In genomic region chr12:53982616-53983579, GRCh38 we compare ENCODE assay signal across 24 cellular contexts. TPM values are rescaled to one million over a fixed set of nuclear protein-coding genes. Genes with fewer than 3 reads are reported as not detected.
DNase-seq lines count a peak whose midpoint lies in the region; ATAC-seq, FAIRE-seq and TF ChIP-seq lines count a peak whose summit lies in the region.
"Had no signal": no experiment of that assay in that cellular context is flagged by ENCODE, and none has a peak within 500 bp of the region (broad histone marks: within the 10 kb centered on the region; RNA-seq: fewer than 3 reads in every experiment).

No MANE protein-coding gene starts in this region.

- CTCF ChIA-PET in A673 (lab: Charles Lee), result interaction anchor here (0.5 kb wide), 1 partner anchor 209 kb away, joined by 4 read pairs; no protein-coding TSS in a partner anchor
- CTCF ChIA-PET in CD8-positive, alpha-beta memory T cell (lab: Charles Lee), result no interaction called here

- no peak for FAIRE-seq in astrocyte (lab: Jason Lieb, UNC)
- FAIRE-seq: GM12891, islet of Langerhans had no signal

- ATAC-seq in naive B cell (ENCODE audit: low read depth in 2 of 2) (no peak), HG02938 (IDR thresholded peaks at IDR 0.05; ENCODE audit: unreplicated experiment) (no peak), HG03469 (IDR thresholded peaks at IDR 0.05; ENCODE audit: unreplicated experiment) (no peak)
- ATAC-seq: activated naive CD8-positive, alpha-beta T cell treated with anti-CD3 and anti-CD28 coated beads, Interleukin-2, amount 50 U/mL, for 24 hours; esophagus mucosa; heart left ventricle; right lobe of liver had no signal

- POLR2A ChIA-PET in A673 (lab: Charles Lee; ENCODE audit: low non-redundant PET), result no interaction called here
- POLR2A ChIA-PET in CD8-positive, alpha-beta memory T cell (lab: Charles Lee), result no interaction called here

- H3K9ac ChIP-seq in astrocyte (ENCODE audit: low read length), result no peak overlapping the region

- TF ChIP-seq CTCF in A673 (conservative IDR thresholded peaks at IDR 0.05; ENCODE audit: low read depth, low read length), result no peak
- no peak for TF ChIP-seq CTCF in astrocyte (IDR thresholded peaks at IDR 0.05; ENCODE audit: insufficient read depth, low read depth, low read length)
- TF ChIP-seq CTCF in CD14-positive monocyte (IDR thresholded peaks at IDR 0.05), result no peak

- H4K20me1 ChIP-seq in astrocyte (ENCODE audit: insufficient read depth, low read length), result no peaks in the 10 kb centered on the region

- H3K4me3 ChIP-seq in A673 (ENCODE audit: low read depth, low read length, poor library complexity, severe bottlenecking), result no peak overlapping the region
- H3K4me3 ChIP-seq in CD8-positive, alpha-beta memory T cell (ENCODE audit: low read length), result no peak overlapping the region
- no peak overlapping the region for H3K4me3 ChIP-seq in astrocyte (ENCODE audit: insufficient read depth, low read depth, low read length)
- H3K4me3 ChIP-seq: dorsolateral prefrontal cortex, heart left ventricle, right lobe of liver had no signal

- peaks cover 0 to 11% (median 0%) of the 10 kb centered on the region in 5 donors for H3K9me3 Mint-ChIP-seq in CD8-positive, alpha-beta memory T cell
- H3K9me3 Mint-ChIP-seq in astrocyte (ENCODE audit: unreplicated experiment) (peaks cover 22% of the 10 kb centered on the region), naive B cell (peaks cover 0 to 30% (median 10%) of the 10 kb centered on the region in 7 donors), CD14-positive monocyte (peaks cover 17 to 79% (median 66%) of the 10 kb centered on the region in 7 donors)
- H3K9me3 Mint-ChIP-seq: activated naive CD8-positive, alpha-beta T cell treated with anti-CD3 and anti-CD28 coated beads, Interleukin-2, amount 50 U/mL, for 24 hours; activated T-cell treated with anti-CD3 and anti-CD28 coated beads, Interleukin-2, amount 50 U/mL, for 24 hours; mesothelial cell of epicardium had no signal

- H3K4me2 ChIP-seq in astrocyte (ENCODE audit: low read length), result no peak overlapping the region

- H3K36me3 Mint-ChIP-seq in CD8-positive, alpha-beta memory T cell, result no peaks in the 10 kb centered on the region
- H3K36me3 Mint-ChIP-seq in astrocyte (ENCODE audit: low read depth, unreplicated experiment), result no peaks in the 10 kb centered on the region
- peaks cover 0 to 25% of the 10 kb centered on the region in 2 donors for H3K36me3 Mint-ChIP-seq in naive B cell
- H3K36me3 Mint-ChIP-seq in CD14-positive monocyte, result peaks cover 12 to 25% of the 10 kb centered on the region in 2 donors

- H3K27ac ChIP-seq in A673 (ENCODE audit: low read depth, low read length, poor library complexity, severe bottlenecking), result peak overlapping the region; percentile 64
- no peak overlapping the region for H3K27ac ChIP-seq in CD8-positive, alpha-beta memory T cell (ENCODE audit: low read depth, low read length)
- no peak overlapping the region for H3K27ac ChIP-seq in astrocyte (ENCODE audit: low read depth, low read length)
- H3K27ac ChIP-seq: dorsolateral prefrontal cortex, heart left ventricle, right lobe of liver had no signal

- DNase-seq in A673 (ENCODE audit: low spot score), result no peak
- no peak for DNase-seq in CD8-positive, alpha-beta memory T cell
- no peak for DNase-seq in astrocyte (ENCODE audit: low read depth)
- DNase-seq in naive B cell, result no peak
- DNase-seq in CD14-positive monocyte (ENCODE audit: low spot score), result no peak
- no peak for DNase-seq in GDM1 (lab: John Stamatoyannopoulos, UW)
- DNase-seq: activated CD4-positive, alpha-beta T cell treated with anti-CD3 and anti-CD28 coated beads for 48 hours; activated naive CD8-positive, alpha-beta T cell treated with anti-CD3 and anti-CD28 coated beads, Interleukin-2, amount 50 U/mL, for 24 hours; activated T-cell treated with anti-CD3 and anti-CD28 coated beads, Interleukin-2, amount 50 U/mL, for 24 hours; dorsolateral prefrontal cortex; GF-D8; heart left ventricle; NCI-H187; occipital lobe; SHP77; stimulated activated CD4-positive, alpha-beta T cell treated with anti-CD3 and anti-CD28 coated beads, Interleukin-2, amount 100 ng/mL, for 24 hours; T1000 had no signal

- H2AFZ ChIP-seq in astrocyte (ENCODE audit: low read depth, low read length), result no peak overlapping the region

- no peaks in the 10 kb centered on the region for H3K36me3 ChIP-seq in A673 (ENCODE audit: insufficient read depth, low read length, poor library complexity, severe bottlenecking)
- no peaks in the 10 kb centered on the region for H3K36me3 ChIP-seq in CD8-positive, alpha-beta memory T cell (ENCODE audit: insufficient read depth, low read length)
- H3K36me3 ChIP-seq in astrocyte (ENCODE audit: insufficient read depth, low read length), result no peaks in the 10 kb centered on the region
- H3K36me3 ChIP-seq: heart left ventricle, right lobe of liver had no signal

- H3K4me1 Mint-ChIP-seq in CD8-positive, alpha-beta memory T cell, result peaks cover 25 to 37% (median 26%) of the 10 kb centered on the region in 3 donors
- no peaks in the 10 kb centered on the region for H3K4me1 Mint-ChIP-seq in astrocyte (ENCODE audit: low read depth, unreplicated experiment)
- peaks cover 10 to 32% (median 22%) of the 10 kb centered on the region in 3 donors for H3K4me1 Mint-ChIP-seq in naive B cell
- peaks cover 32% of the 10 kb centered on the region for H3K4me1 Mint-ChIP-seq in CD14-positive monocyte

- intact Hi-C loops in A673 (cut with micrococcal nuclease; ENCODE audit: unreplicated experiment) (loop anchor here (5.0 to 10.0 kb wide), 3 partner anchors 216 to 392 kb away; no protein-coding TSS in a partner anchor), CD14-positive monocyte (cut with micrococcal nuclease) (loop anchor here in 1 of 2 donors (10.0 kb wide), 1 partner anchor 288 kb away; no protein-coding TSS in a partner anchor)

- BruUV-seq in A673 (replicated peaks; lab: Mats Ljungman, UMichigan), result no TSS peak

- H3K27ac Mint-ChIP-seq in CD8-positive, alpha-beta memory T cell, result peak overlapping the region in 3 of 8 donors; percentile 54 to 77 (median 62)
- H3K27ac Mint-ChIP-seq in astrocyte (ENCODE audit: unreplicated experiment) (peak overlapping the region; percentile 58), naive B cell (peak overlapping the region in 4 of 6 donors; percentile 28 to 96 (median 80)), CD14-positive monocyte (no peak overlapping the region)
- H3K27ac Mint-ChIP-seq: activated naive CD8-positive, alpha-beta T cell treated with anti-CD3 and anti-CD28 coated beads, Interleukin-2, amount 50 U/mL, for 24 hours; mesothelial cell of epicardium had no signal

- H3K27me3 Mint-ChIP-seq in CD8-positive, alpha-beta memory T cell, result peaks cover 88 to 94% of the 10 kb centered on the region in 2 donors
- H3K27me3 Mint-ChIP-seq in astrocyte (ENCODE audit: low read depth, unreplicated experiment) (peaks cover 85% of the 10 kb centered on the region), naive B cell (peaks cover 73 to 93% (median 93%) of the 10 kb centered on the region in 3 donors), CD14-positive monocyte (ENCODE audit: low read depth in 3 of 3) (peaks cover 98 to 100% (median 100%) of the 10 kb centered on the region in 3 donors)

- peak overlapping the region in 5 of 7 donors; percentile 6 to 72 (median 21) for H3K4me3 Mint-ChIP-seq in CD8-positive, alpha-beta memory T cell
- H3K4me3 Mint-ChIP-seq in astrocyte (ENCODE audit: unreplicated experiment), result no peak overlapping the region
- H3K4me3 Mint-ChIP-seq in naive B cell, result peak overlapping the region in 4 of 8 donors; percentile 18 to 68 (median 54)
- peak overlapping the region in 1 of 2 donors; percentile 89 for H3K4me3 Mint-ChIP-seq in CD14-positive monocyte
- H3K4me3 Mint-ChIP-seq: activated naive CD8-positive, alpha-beta T cell treated with anti-CD3 and anti-CD28 coated beads, Interleukin-2, amount 50 U/mL, for 24 hours; activated T-cell treated with anti-CD3 and anti-CD28 coated beads, Interleukin-2, amount 50 U/mL, for 24 hours; mesothelial cell of epicardium had no signal

- H3K9me3 ChIP-seq in A673 (ENCODE audit: low read depth, low read length, poor library complexity, severe bottlenecking) (no peaks in the 10 kb centered on the region), astrocyte (ENCODE audit: insufficient read depth, low read depth, low read length) (no peaks in the 10 kb centered on the region)
- H3K9me3 ChIP-seq in CD8-positive, alpha-beta memory T cell (ENCODE audit: low read length), result no peaks in the 10 kb centered on the region
- H3K9me3 ChIP-seq: heart left ventricle, right lobe of liver had no signal

- H3K4me1 ChIP-seq in A673 (ENCODE audit: insufficient read depth, low read length, poor library complexity, severe bottlenecking) (peaks cover 42% of the 10 kb centered on the region), astrocyte (ENCODE audit: insufficient read depth, low read length) (no peaks in the 10 kb centered on the region)
- peaks cover 16% of the 10 kb centered on the region for H3K4me1 ChIP-seq in CD8-positive, alpha-beta memory T cell (ENCODE audit: insufficient read depth, low read length)

- H3K27me3 ChIP-seq in A673 (replicated peaks; ENCODE audit: insufficient read depth, low read depth, low read length, poor library complexity) (no peaks in the 10 kb centered on the region), astrocyte (ENCODE audit: insufficient read depth, low read length) (peaks cover 90% of the 10 kb centered on the region)
- H3K27me3 ChIP-seq in CD8-positive, alpha-beta memory T cell (ENCODE audit: insufficient read depth, low read length, poor library complexity, severe bottlenecking), result peaks cover 87% of the 10 kb centered on the region

- H3K79me2 ChIP-seq in astrocyte (ENCODE audit: insufficient read depth, low read length), result no peaks in the 10 kb centered on the region

RNA-seq across cellular contexts. Expression of gene HOXC10, which starts 2.0 kb away (rescaled TPM):
- total RNA-seq in A673 (2021) (27.8 and 30.4 TPM in 2 replicates), astrocyte (not detected in 2 replicates)
- total RNA-seq in CD8-positive, alpha-beta memory T cell, result not detected
- polyA plus RNA-seq in CD8-positive, alpha-beta memory T cell, result not detected
- polyA plus RNA-seq in naive B cell (ENCODE audit: low read depth in 6 of 6) (not detected), CD14-positive monocyte (not detected)
- total RNA-seq: heart left ventricle, occipital lobe, right lobe of liver had no signal
- polyA plus RNA-seq: heart left ventricle had no signal

RNA-seq across cellular contexts. Expression of gene HOTAIR, which starts 8.1 kb away (rescaled TPM):
- 5.4 and 5.5 TPM in 2 replicates for total RNA-seq in A673 (2021)
- total RNA-seq in CD8-positive, alpha-beta memory T cell, result not detected
- not detected for polyA plus RNA-seq in CD8-positive, alpha-beta memory T cell
- not detected in 2 replicates for total RNA-seq in astrocyte
- not detected for polyA plus RNA-seq in naive B cell (ENCODE audit: low read depth in 6 of 6)
- polyA plus RNA-seq in CD14-positive monocyte, result not detected
- total RNA-seq: dorsolateral prefrontal cortex, esophagus mucosa, heart left ventricle, occipital lobe, right lobe of liver had no signal
- polyA plus RNA-seq: heart left ventricle had no signal

RNA-seq across cellular contexts. Expression of gene HOXC11, which starts 10.0 kb away (rescaled TPM):
- 5.7 and 7.0 TPM in 2 replicates for total RNA-seq in A673 (2021)
- total RNA-seq in CD8-positive, alpha-beta memory T cell, result not detected
- not detected for polyA plus RNA-seq in CD8-positive, alpha-beta memory T cell
- not detected in 2 replicates for total RNA-seq in astrocyte
- polyA plus RNA-seq in naive B cell (ENCODE audit: low read depth in 6 of 6), result not detected
- polyA plus RNA-seq in CD14-positive monocyte, result not detected
- total RNA-seq: dorsolateral prefrontal cortex, heart left ventricle, occipital lobe, right lobe of liver had no signal
- polyA plus RNA-seq: heart left ventricle had no signal

RNA-seq across cellular contexts. Expression of gene HOXC9, which starts 17.1 kb away (rescaled TPM):
- 21.1 and 22.3 TPM in 2 replicates for total RNA-seq in A673 (2021)
- not detected for total RNA-seq in CD8-positive, alpha-beta memory T cell
- polyA plus RNA-seq in CD8-positive, alpha-beta memory T cell, result not detected
- not detected in 2 replicates for total RNA-seq in astrocyte
- not detected for polyA plus RNA-seq in naive B cell (ENCODE audit: low read depth in 6 of 6)
- polyA plus RNA-seq in CD14-positive monocyte, result not detected
- total RNA-seq: dorsolateral prefrontal cortex, heart left ventricle, occipital lobe, right lobe of liver had no signal
- polyA plus RNA-seq: heart left ventricle had no signal

RNA-seq across cellular contexts. Expression of gene HOXC8, which starts 25.9 kb away (rescaled TPM):
- total RNA-seq in A673 (2021) (10.9 and 11.1 TPM in 2 replicates), astrocyte (not detected in 2 replicates)
- total RNA-seq in CD8-positive, alpha-beta memory T cell, result not detected
- polyA plus RNA-seq in CD8-positive, alpha-beta memory T cell, result not detected
- polyA plus RNA-seq in naive B cell (ENCODE audit: low read depth in 6 of 6) (not detected), CD14-positive monocyte (not detected)
- total RNA-seq: dorsolateral prefrontal cortex, heart left ventricle, occipital lobe, right lobe of liver had no signal
- polyA plus RNA-seq: heart left ventricle had no signal

Comparison
In these comparisons a context has a peak if more than half of its experiments do, and no peak if none do; other contexts are left out.
1. H3K27ac Mint-ChIP-seq: peak in astrocyte (single experiment) and naive B cell (4 of 6); none in CD14-positive monocyte (0 of 7).
2. RNA of gene HOXC10, which starts 2.0 kb away (total RNA-seq): 27.8 to 30.4 TPM in A673; not detected in CD8-positive, alpha-beta memory T cell and not detected in astrocyte; every median in the first group is over 10 times any median in the second.